8 cellular contexts compared by ENCODE assay signal in the genomic region with DNA sequence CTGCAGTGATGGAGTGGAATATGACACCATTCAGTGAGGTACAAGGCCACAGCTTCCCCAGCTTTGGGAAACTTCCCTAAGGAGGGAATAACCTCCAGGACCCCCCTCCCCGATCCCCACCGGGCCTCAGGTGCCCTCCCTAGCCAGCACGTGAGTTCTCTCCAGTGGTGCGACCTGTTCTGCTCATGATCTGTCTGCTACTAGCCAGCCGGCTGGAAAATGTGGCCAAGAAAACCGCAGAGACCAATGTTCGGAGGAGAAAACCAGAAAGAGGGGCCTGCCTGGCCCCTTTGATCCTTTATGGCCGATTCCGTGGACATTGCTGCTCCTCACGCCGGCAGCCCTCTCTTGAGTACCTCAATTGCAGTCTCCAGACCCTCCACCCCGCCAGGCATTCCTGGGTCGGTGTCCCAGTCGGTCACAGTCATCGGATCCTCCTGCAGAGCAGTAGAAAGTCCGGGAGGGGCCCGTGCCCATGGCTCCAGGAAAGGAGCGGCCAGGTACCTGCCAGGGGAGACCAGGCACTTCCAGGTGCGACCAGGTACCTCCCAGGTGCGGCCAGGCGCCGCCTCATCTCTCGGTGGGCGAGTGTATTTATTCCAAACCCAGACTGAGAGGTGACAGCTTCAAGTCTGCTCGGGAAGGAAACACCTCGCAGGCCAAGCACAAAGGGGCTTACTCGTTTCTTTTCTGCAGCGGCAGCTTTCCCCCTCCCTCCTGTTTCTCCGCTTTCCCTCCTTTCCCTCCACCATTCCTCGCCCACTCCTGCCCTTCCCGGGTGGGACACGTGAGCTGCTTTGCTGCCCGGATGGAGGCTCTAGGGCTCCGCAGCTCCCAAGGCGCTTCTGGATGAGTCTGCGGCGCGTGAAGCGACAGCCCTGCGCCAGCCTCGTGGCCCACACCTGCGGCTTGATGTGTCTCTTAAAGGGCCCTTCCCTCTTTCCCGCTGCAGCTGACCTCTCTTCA. TPM values are rescaled to one million over a fixed set of nuclear protein-coding genes. Genes with fewer than 3 reads are reported as not detected.
A peak's percentile ranks its signal among the peaks of the same experiment; 100 is the strongest.
DNase-seq lines count a peak whose midpoint lies in the region; ATAC-seq and TF ChIP-seq lines count a peak whose summit lies in the region.

No MANE protein-coding gene starts in this region.

- H3K27me3 Mint-ChIP-seq in MCF 10A (ENCODE audit: insufficient read depth, unreplicated experiment), result peaks cover 34% of the 10 kb centered on the region
- peaks cover 40% of the 10 kb centered on the region for H3K27me3 Mint-ChIP-seq in chondrocyte (ENCODE audit: low read depth)
- peaks cover 31% of the 10 kb centered on the region for H3K27me3 Mint-ChIP-seq in memory B cell

- TF ChIP-seq POLR2A in breast epithelium (IDR thresholded peaks at IDR 0.05), result no peak

- DNase-seq in breast epithelium (ENCODE audit: low spot score in 2 of 2) (no peak), MCF 10A (ENCODE audit: unreplicated experiment) (no peak), chondrocyte (ENCODE audit: low spot score) (peak; percentile 89), memory B cell (ENCODE audit: low spot score in 2 of 2) (no peak), upper lobe of right lung (peak; percentile 64), germinal center (ENCODE audit: low spot score) (no peak), NCI-H226 (no peak), KBM-7 (no peak)

- H3K4me1 Mint-ChIP-seq in MCF 10A (ENCODE audit: insufficient read depth, unreplicated experiment) (no peaks in the 10 kb centered on the region), chondrocyte (ENCODE audit: low read depth) (no peaks in the 10 kb centered on the region), memory B cell (peaks cover 16% of the 10 kb centered on the region)

- POLR2A ChIA-PET in MCF 10A (lab: Yijun Ruan, JAX), result no interaction called here

- no peak overlapping the region for H3K27ac Mint-ChIP-seq in MCF 10A (ENCODE audit: low read depth, unreplicated experiment)
- no peak overlapping the region for H3K27ac Mint-ChIP-seq in chondrocyte (ENCODE audit: unreplicated experiment)
- H3K27ac Mint-ChIP-seq in memory B cell, result peak overlapping the region; percentile 6

- H3K36me3 ChIP-seq in breast epithelium (no peaks in the 10 kb centered on the region), upper lobe of right lung (no peaks in the 10 kb centered on the region)

- H3K4me3 ChIP-seq in breast epithelium, result peak overlapping the region in 2 of 3 donors; percentile 44 to 65
- H3K4me3 ChIP-seq in upper lobe of right lung, result peak overlapping the region; percentile 25

- peaks cover 16% of the 10 kb centered on the region for H3K9me3 Mint-ChIP-seq in MCF 10A (ENCODE audit: unreplicated experiment)
- H3K9me3 Mint-ChIP-seq in chondrocyte (ENCODE audit: low read depth), result peaks cover 13% of the 10 kb centered on the region
- peaks cover 3% of the 10 kb centered on the region for H3K9me3 Mint-ChIP-seq in memory B cell

- H3K36me3 Mint-ChIP-seq in MCF 10A (ENCODE audit: insufficient read depth, unreplicated experiment), result no peaks in the 10 kb centered on the region
- peaks cover 3% of the 10 kb centered on the region for H3K36me3 Mint-ChIP-seq in chondrocyte (ENCODE audit: low read depth)
- H3K36me3 Mint-ChIP-seq in memory B cell, result no peaks in the 10 kb centered on the region

- H3K27me3 ChIP-seq in breast epithelium, result peaks cover 0 to 7% of the 10 kb centered on the region in 2 donors
- peaks cover 28% of the 10 kb centered on the region for H3K27me3 ChIP-seq in upper lobe of right lung

- in situ Hi-C loops in KBM-7 (cut with MboI; ENCODE audit: low pct_unique_long_range_greater_than_20kb, low sequenced_read_pairs), result no loop called here

- H3K9me3 ChIP-seq in breast epithelium (no peaks in the 10 kb centered on the region), upper lobe of right lung (no peaks in the 10 kb centered on the region)

- ATAC-seq in memory B cell (ENCODE audit: low read depth) (peak; percentile 32), upper lobe of right lung (peak; percentile 61)

- intact Hi-C loops in breast epithelium (cut with DNase I; ENCODE audit: low total_unique reads), result no loop called here
- intact Hi-C loops in MCF 10A (cut with micrococcal nuclease), result no loop called here
- intact Hi-C loops in upper lobe of right lung (cut with DNase I), result no loop called here

- H3K4me1 ChIP-seq in breast epithelium (no peaks in the 10 kb centered on the region), upper lobe of right lung (peaks cover 9% of the 10 kb centered on the region)

- CTCF ChIA-PET in MCF 10A (lab: Yijun Ruan, JAX), result interaction anchor here (0.7 kb wide), 1 partner anchor 436 kb away, joined by 4 read pairs; no protein-coding TSS in a partner anchor

- BruUV-seq in MCF 10A (replicated peaks; lab: Mats Ljungman, UMichigan), result no TSS peak

- TF ChIP-seq CTCF in breast epithelium (IDR thresholded peaks at IDR 0.05), result no peak
- TF ChIP-seq CTCF in MCF 10A (IDR thresholded peaks at IDR 0.05; ENCODE audit: unreplicated experiment), result no peak
- TF ChIP-seq CTCF in chondrocyte (IDR thresholded peaks at IDR 0.05), result no peak
- TF ChIP-seq CTCF in upper lobe of right lung (IDR thresholded peaks at IDR 0.05), result no peak

- no peak overlapping the region for H3K4me3 Mint-ChIP-seq in MCF 10A (ENCODE audit: unreplicated experiment)
- H3K4me3 Mint-ChIP-seq in chondrocyte (ENCODE audit: unreplicated experiment), result no peak overlapping the region
- H3K4me3 Mint-ChIP-seq in memory B cell, result peak overlapping the region; percentile 81

- no peak overlapping the region for H3K27ac ChIP-seq in breast epithelium
- H3K27ac ChIP-seq in upper lobe of right lung, result no peak overlapping the region

RNA-seq across cellular contexts. Expression of a gene that starts 39.6 kb away (rescaled TPM):
- total RNA-seq in breast epithelium (10 to 100 TPM; 14.7 to 33.1 (median 28.5) TPM), MCF 10A (2022) (35.4 and 41.4 TPM in 2 replicates), chondrocyte (22.1 to 26.6 TPM (median 23.6 TPM) in 3 replicates), upper lobe of right lung (17.5 TPM)

Comparison
In these comparisons a context has a peak if more than half of its experiments do, and no peak if none do; other contexts are left out.
1. DNase-seq: peak in chondrocyte (single experiment) and upper lobe of right lung (single experiment); none in breast epithelium (0 of 2), MCF 10A (single experiment), memory B cell (0 of 2), germinal center (single experiment), NCI-H226 (single experiment) and KBM-7 (single experiment).